14 cellular contexts compared by ENCODE assay signal in genomic region chr4:95027906-95028618, GRCh38.
A peak's percentile ranks its signal among the peaks of the same experiment; 100 is the strongest.
DNase-seq lines count a peak whose midpoint lies in the region; ATAC-seq, FAIRE-seq and TF ChIP-seq lines count a peak whose summit lies in the region.
"Had no signal": no experiment of that assay in that cellular context is flagged by ENCODE, and none has a peak within 500 bp of the region (broad histone marks: within the 10 kb centered on the region; RNA-seq: fewer than 3 reads in every experiment).

No MANE protein-coding gene starts in this region.

- H3K27ac ChIP-seq in heart left ventricle, result no peak overlapping the region
- H3K27ac ChIP-seq: PC-9 had no signal

- no peak for ATAC-seq in heart left ventricle
- no peak for ATAC-seq in HG02885 (IDR thresholded peaks at IDR 0.05; ENCODE audit: poor library complexity, unreplicated experiment)
- ATAC-seq: T-cell had no signal

- FAIRE-seq in frontal cortex (lab: Jason Lieb, UNC), result no peak

- DNase-seq in Caki2 (ENCODE audit: low read depth) (peak; percentile 11), NCI-H748 (lab: John Stamatoyannopoulos, UW; ENCODE audit: unreplicated experiment) (peak; percentile 85), left kidney (ENCODE audit: low read depth, low spot score) (peak; percentile 27), heart left ventricle (no peak), glomerular visceral epithelial cell (ENCODE audit: extremely low spot score) (no peak), frontal cortex (ENCODE audit: low spot score in 2 of 2) (no peak)
- DNase-seq: CD4-positive, alpha-beta memory T cell; Kasumi-1; NCI-H1436; NCI-H524; PC-9; T-cell had no signal

- TF ChIP-seq POLR2A in heart left ventricle (IDR thresholded peaks at IDR 0.05), result no peak

- peaks cover 0 to 7% (median 0%) of the 10 kb centered on the region in 12 donors for H3K9me3 ChIP-seq in heart left ventricle

- H3K4me1 ChIP-seq in heart left ventricle, result no peaks in the 10 kb centered on the region

- no peak; the same call in 1 of the 2 replicates for TF ChIP-seq EP300 in Ishikawa (IDR thresholded peaks at IDR 0.05; ENCODE audit: borderline replicate concordance)

- no peaks in the 10 kb centered on the region for H3K27me3 ChIP-seq in heart left ventricle

- H3K4me3 ChIP-seq in heart left ventricle, result no peak overlapping the region
- H3K4me3 ChIP-seq: PC-9 had no signal

- intact Hi-C loops in heart left ventricle (cut with DNase I), result no loop called here

- in situ Hi-C loops in Caki2 (cut with HindIII; ENCODE audit: low pct_unique_long_range_greater_than_20kb, low sequenced_read_pairs), result no loop called here

- no peaks in the 10 kb centered on the region for H3K36me3 ChIP-seq in heart left ventricle

- no peak for TF ChIP-seq CTCF in heart left ventricle (IDR thresholded peaks at IDR 0.05)

- TF ChIP-seq RAD21 in Ishikawa (IDR thresholded peaks at IDR 0.05; ENCODE audit: low read depth), result no peak

TF ChIP-seq in Ishikawa, 13 proteins besides CTCF, POLR2A, EP300 and RAD21:
- TF ChIP-seq EGR1 (IDR thresholded peaks at IDR 0.05) (no peak), TCF12 (IDR thresholded peaks at IDR 0.05; ENCODE audit: low read depth) (peak; percentile 60; the same call in 1 of the 2 replicates), CEBPB (IDR thresholded peaks at IDR 0.05) (peak; percentile 67; the same call in 1 of the 2 replicates), TEAD4 (IDR thresholded peaks at IDR 0.05) (peak; percentile 57; the same call in 1 of the 2 replicates), NFIC (IDR thresholded peaks at IDR 0.05) (peak; percentile 48; the same call in 1 of the 2 replicates)

Comparison
In these comparisons a context has a peak if more than half of its experiments do, and no peak if none do; other contexts are left out.
1. DNase-seq: peak in Caki2 (single experiment), NCI-H748 (single experiment) and left kidney (single experiment); none in heart left ventricle (0 of 5), glomerular visceral epithelial cell (single experiment) and frontal cortex (0 of 2).